Comparison of ENCODE assay signal across 25 cellular contexts in the genomic region with DNA sequence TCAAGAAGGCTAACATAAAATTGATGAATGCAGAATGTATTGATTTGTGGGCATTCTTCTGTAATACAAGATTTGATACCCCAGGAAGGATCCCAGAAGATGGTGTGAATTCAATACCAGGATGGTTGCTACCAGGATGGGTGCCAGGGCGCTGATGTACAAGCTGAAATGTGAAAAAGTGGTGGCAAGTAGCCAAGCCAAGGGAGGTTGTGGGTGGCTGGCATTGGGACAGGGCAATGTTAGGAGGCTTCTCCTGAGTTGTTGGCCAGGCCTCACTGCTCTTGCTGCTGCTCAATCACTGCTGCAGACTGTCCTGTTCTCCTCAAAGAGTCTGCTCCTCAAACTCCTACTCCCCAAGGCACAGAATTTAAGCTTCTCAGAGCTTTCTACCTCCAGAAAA.
"Had no signal": no experiment of that assay in that cellular context is flagged by ENCODE, and none has a peak within 500 bp of the region (broad histone marks: within the 10 kb centered on the region; RNA-seq: fewer than 3 reads in every experiment).

No MANE protein-coding gene starts in this region.

- DNase-seq: hypothalamus; immature natural killer cell; kidney; left colon; left lung; midbrain; mucosa of descending colon; naive thymus-derived CD4-positive, alpha-beta T cell; ovary; retina; right cardiac atrium; sigmoid colon; small intestine; spleen; stimulated activated CD4-positive, alpha-beta T cell treated with anti-CD3 and anti-CD28 coated beads, Interleukin-4, amount 100 ng/mL, for 24 hours; stimulated activated naive CD4-positive, alpha-beta T cell; stimulated activated naive CD8-positive, alpha-beta T cell treated with anti-CD3 and anti-CD28 coated beads, Interleukin-15, amount 100 ng/mL, for 72 hours; substantia nigra; transverse colon; upper lobe of right lung had no signal

- H3K9me3 ChIP-seq: ovary, transverse colon, upper lobe of right lung had no signal

- H3K4me3 Mint-ChIP-seq: immature natural killer cell; memory B cell; naive thymus-derived CD4-positive, alpha-beta T cell; natural killer cell treated with Interleukin-12 subunit alpha and Interleukin-12 subunit beta and Interleukin-15 and Interleukin-18, amount 100 ng/mL, for 72 hours; stimulated activated effector memory CD8-positive, alpha-beta T cell treated with anti-CD3 and anti-CD28 coated beads, Interleukin-12 subunit alpha, Interleukin-12 subunit beta, amount 100 ng/mL, for 72 hours; stimulated activated naive CD8-positive, alpha-beta T cell treated with anti-CD3 and anti-CD28 coated beads, Interleukin-15, amount 100 ng/mL, for 72 hours had no signal

- H3K27me3 Mint-ChIP-seq: memory B cell; naive thymus-derived CD4-positive, alpha-beta T cell; natural killer cell treated with Interleukin-12 subunit alpha and Interleukin-12 subunit beta and Interleukin-15 and Interleukin-18, amount 100 ng/mL, for 72 hours; stimulated activated naive CD8-positive, alpha-beta T cell treated with anti-CD3 and anti-CD28 coated beads, Interleukin-15, amount 100 ng/mL, for 72 hours had no signal

- H3K4me3 ChIP-seq: left lung, lung, mucosa of descending colon, ovary, sigmoid colon, spleen, transverse colon, upper lobe of right lung had no signal

- H3K27ac Mint-ChIP-seq: immature natural killer cell; memory B cell; naive thymus-derived CD4-positive, alpha-beta T cell; natural killer cell treated with Interleukin-12 subunit alpha and Interleukin-12 subunit beta and Interleukin-15 and Interleukin-18, amount 100 ng/mL, for 72 hours; progenitor cell of endocrine pancreas; stimulated activated effector memory CD8-positive, alpha-beta T cell treated with anti-CD3 and anti-CD28 coated beads, Interleukin-12 subunit alpha, Interleukin-12 subunit beta, amount 100 ng/mL, for 72 hours; stimulated activated naive CD8-positive, alpha-beta T cell treated with anti-CD3 and anti-CD28 coated beads, Interleukin-15, amount 100 ng/mL, for 72 hours had no signal

- H3K36me3 Mint-ChIP-seq: immature natural killer cell; memory B cell; natural killer cell treated with Interleukin-12 subunit alpha and Interleukin-12 subunit beta and Interleukin-15 and Interleukin-18, amount 100 ng/mL, for 72 hours; stimulated activated effector memory CD8-positive, alpha-beta T cell treated with anti-CD3 and anti-CD28 coated beads, Interleukin-12 subunit alpha, Interleukin-12 subunit beta, amount 100 ng/mL, for 72 hours had no signal

- H3K4me1 ChIP-seq: left lung, sigmoid colon, spleen, transverse colon, upper lobe of right lung had no signal

- H3K4me1 Mint-ChIP-seq: immature natural killer cell; memory B cell; naive thymus-derived CD4-positive, alpha-beta T cell; stimulated activated effector memory CD8-positive, alpha-beta T cell treated with anti-CD3 and anti-CD28 coated beads, Interleukin-12 subunit alpha, Interleukin-12 subunit beta, amount 100 ng/mL, for 72 hours; stimulated activated naive CD8-positive, alpha-beta T cell treated with anti-CD3 and anti-CD28 coated beads, Interleukin-15, amount 100 ng/mL, for 72 hours had no signal

- H3K27me3 ChIP-seq: left lung, ovary, sigmoid colon, spleen, transverse colon, upper lobe of right lung had no signal

- H3K27ac ChIP-seq: left lung, ovary, sigmoid colon, spleen, transverse colon, upper lobe of right lung had no signal

- ATAC-seq: left colon; left lung; mucosa of descending colon; naive thymus-derived CD4-positive, alpha-beta T cell; natural killer cell treated with Interleukin-12 subunit alpha and Interleukin-12 subunit beta and Interleukin-15 and Interleukin-18, amount 100 ng/mL, for 72 hours; right cardiac atrium; stimulated activated effector memory CD8-positive, alpha-beta T cell treated with anti-CD3 and anti-CD28 coated beads, Interleukin-12 subunit alpha, Interleukin-12 subunit beta, amount 100 ng/mL, for 72 hours; stimulated activated naive CD8-positive, alpha-beta T cell treated with anti-CD3 and anti-CD28 coated beads, Interleukin-15, amount 100 ng/mL, for 72 hours; upper lobe of right lung had no signal

- H3K36me3 ChIP-seq: left lung, ovary, sigmoid colon, spleen, transverse colon, upper lobe of right lung had no signal
